Comparison of ENCODE assay signal across 12 cellular contexts in genomic region chr16:325375-326155, GRCh38. TPM values are rescaled to one million over a fixed set of nuclear protein-coding genes. Genes with fewer than 3 reads are reported as not detected.
DNase-seq lines count a peak whose midpoint lies in the region; ATAC-seq, FAIRE-seq and TF ChIP-seq lines count a peak whose summit lies in the region.
"Had no signal": no experiment of that assay in that cellular context is flagged by ENCODE, and none has a peak within 500 bp of the region (broad histone marks: within the 10 kb centered on the region; RNA-seq: fewer than 3 reads in every experiment).

No MANE protein-coding gene starts in this region.

- peaks cover 66% of the 10 kb centered on the region for H3K4me1 Mint-ChIP-seq in activated T-cell treated with anti-CD3 and anti-CD28 coated beads, Interleukin-2, amount 50 U/mL, for 72 hours (ENCODE audit: low read depth)
- H3K4me1 Mint-ChIP-seq in stimulated activated naive B cell treated with anti-CD40 and anti-IgM and Interleukin-4, amounts not matched to agents 10 μg/mL and 1 μg/mL and 100 μg/mL, for 72 hours, result peaks cover 33 to 58% of the 10 kb centered on the region in 2 donors

- peak overlapping the region; percentile 50 for H3K27ac Mint-ChIP-seq in activated T-cell treated with anti-CD3 and anti-CD28 coated beads, Interleukin-2, amount 50 U/mL, for 72 hours
- peak overlapping the region; percentile 93 for H3K27ac Mint-ChIP-seq in stimulated activated naive B cell treated with anti-CD40 and anti-IgM and Interleukin-4, amounts not matched to agents 10 μg/mL and 1 μg/mL and 100 μg/mL, for 72 hours

- peak overlapping the region; percentile 71 to 86 for H3K4me3 Mint-ChIP-seq in activated T-cell treated with anti-CD3 and anti-CD28 coated beads, Interleukin-2, amount 50 U/mL, for 72 hours
- peak overlapping the region; percentile 73 to 81 for H3K4me3 Mint-ChIP-seq in stimulated activated naive B cell treated with anti-CD40 and anti-IgM and Interleukin-4, amounts not matched to agents 10 μg/mL and 1 μg/mL and 100 μg/mL, for 72 hours

- no peak for TF ChIP-seq CTCF in OCI-LY1 (IDR thresholded peaks at IDR 0.05; ENCODE audit: low read length)

- H3K4me3 ChIP-seq in OCI-LY1 (ENCODE audit: low read depth, low read length, poor library complexity, severe bottlenecking), result peak overlapping the region; percentile 45
- peak overlapping the region; percentile 39 for H3K4me3 ChIP-seq in effector memory CD4-positive, alpha-beta T cell (ENCODE audit: insufficient read depth, low read depth, low read length, poor library complexity, severe bottlenecking)
- H3K4me3 ChIP-seq: prostate gland had no signal

- H3K36me3 Mint-ChIP-seq in activated T-cell treated with anti-CD3 and anti-CD28 coated beads, Interleukin-2, amount 50 U/mL, for 72 hours (ENCODE audit: insufficient read depth in 2 of 2), result peaks cover 0 to 3% of the 10 kb centered on the region in 2 donors
- peaks cover 6 to 16% of the 10 kb centered on the region in 2 donors for H3K36me3 Mint-ChIP-seq in stimulated activated naive B cell treated with anti-CD40 and anti-IgM and Interleukin-4, amounts not matched to agents 10 μg/mL and 1 μg/mL and 100 μg/mL, for 72 hours

- no peaks in the 10 kb centered on the region for H3K9me3 ChIP-seq in OCI-LY1 (ENCODE audit: low read length)
- no peaks in the 10 kb centered on the region for H3K9me3 ChIP-seq in effector memory CD4-positive, alpha-beta T cell (ENCODE audit: control insufficient read depth, low read length)
- H3K9me3 ChIP-seq: prostate gland had no signal

- H3K79me2 ChIP-seq in OCI-LY1 (ENCODE audit: insufficient read depth, low read length), result no peaks in the 10 kb centered on the region

- H3K27ac ChIP-seq in OCI-LY1 (ENCODE audit: low read depth, low read length, poor library complexity, severe bottlenecking), result peak overlapping the region; percentile 75
- peak overlapping the region; percentile 65 for H3K27ac ChIP-seq in effector memory CD4-positive, alpha-beta T cell (ENCODE audit: insufficient read depth, low read length, poor library complexity, severe bottlenecking)
- H3K27ac ChIP-seq: KMS-11, prostate gland had no signal

- no peaks in the 10 kb centered on the region for H3K9me3 Mint-ChIP-seq in activated T-cell treated with anti-CD3 and anti-CD28 coated beads, Interleukin-2, amount 50 U/mL, for 72 hours
- no peaks in the 10 kb centered on the region for H3K9me3 Mint-ChIP-seq in stimulated activated naive B cell treated with anti-CD40 and anti-IgM and Interleukin-4, amounts not matched to agents 10 μg/mL and 1 μg/mL and 100 μg/mL, for 72 hours

- no peak for DNase-seq in activated T-cell treated with anti-CD3 and anti-CD28 coated beads, Interleukin-2, amount 50 U/mL, for 72 hours
- DNase-seq in activated T-cell treated with anti-CD3 and anti-CD28 coated beads, Interleukin-2, amount 50 U/mL, for 1 hour, result no peak
- no peak for DNase-seq in effector memory CD4-positive, alpha-beta T cell
- no peak for DNase-seq in stimulated activated naive B cell treated with anti-CD40 and anti-IgM and Interleukin-4, amounts not matched to agents 10 μg/mL and 1 μg/mL and 100 μg/mL, for 72 hours
- DNase-seq in C1 segment of cervical spinal cord (lab: John Stamatoyannopoulos, UW) (no peak), HTR-8/SVneo (ENCODE audit: insufficient read length, low spot score) (no peak), NCI-H69 (lab: John Stamatoyannopoulos, UW) (no peak)

- no peaks in the 10 kb centered on the region for H3K27me3 ChIP-seq in OCI-LY1 (ENCODE audit: insufficient read depth, low read length)
- no peaks in the 10 kb centered on the region for H3K27me3 ChIP-seq in effector memory CD4-positive, alpha-beta T cell (replicated peaks; ENCODE audit: control insufficient read depth, insufficient read depth, low read length, poor library complexity, severe bottlenecking)

- no peak overlapping the region for H2AFZ ChIP-seq in OCI-LY1 (ENCODE audit: low read length)

- H4K20me1 ChIP-seq in OCI-LY1 (ENCODE audit: insufficient read depth, low read length), result no peaks in the 10 kb centered on the region

- ATAC-seq in activated T-cell treated with anti-CD3 and anti-CD28 coated beads, Interleukin-2, amount 50 U/mL, for 72 hours (replicated peaks in 1 of 2), result no peak
- no peak for ATAC-seq in stimulated activated naive B cell treated with anti-CD40 and anti-IgM and Interleukin-4, amounts not matched to agents 10 μg/mL and 1 μg/mL and 100 μg/mL, for 72 hours (replicated peaks)

- peak overlapping the region; percentile 64 for H3K4me2 ChIP-seq in OCI-LY1 (ENCODE audit: low read length)
- H3K4me2 ChIP-seq: KMS-11 had no signal

- no peaks in the 10 kb centered on the region for H3F3A ChIP-seq in OCI-LY1 (ENCODE audit: insufficient read depth, low read length)

- H3K9me2 ChIP-seq in OCI-LY1 (ENCODE audit: low read depth, low read length), result no peaks in the 10 kb centered on the region

- H3K4me1 ChIP-seq in OCI-LY1 (ENCODE audit: insufficient read depth, low read length, severe bottlenecking), result peaks cover 44% of the 10 kb centered on the region
- peaks cover 45% of the 10 kb centered on the region for H3K4me1 ChIP-seq in effector memory CD4-positive, alpha-beta T cell (ENCODE audit: control insufficient read depth, insufficient read depth, low read length, poor library complexity, severe bottlenecking)

- no peak for FAIRE-seq in HTR-8/SVneo (lab: Jason Lieb, UNC)

- H3K27me3 Mint-ChIP-seq in activated T-cell treated with anti-CD3 and anti-CD28 coated beads, Interleukin-2, amount 50 U/mL, for 72 hours (ENCODE audit: low read depth), result no peaks in the 10 kb centered on the region
- no peaks in the 10 kb centered on the region for H3K27me3 Mint-ChIP-seq in stimulated activated naive B cell treated with anti-CD40 and anti-IgM and Interleukin-4, amounts not matched to agents 10 μg/mL and 1 μg/mL and 100 μg/mL, for 72 hours

- peak overlapping the region; percentile 39; the same call in 1 of the 2 replicates for H3K9ac ChIP-seq in OCI-LY1 (ENCODE audit: low read length)
- H3K9ac ChIP-seq: KMS-11 had no signal

- peaks cover 2% of the 10 kb centered on the region; the same call in 1 of the 2 replicates for H3K36me3 ChIP-seq in OCI-LY1 (ENCODE audit: insufficient read depth, low read length)
- H3K36me3 ChIP-seq in effector memory CD4-positive, alpha-beta T cell (ENCODE audit: control insufficient read depth, insufficient read depth, low read length), result no peaks in the 10 kb centered on the region
- H3K36me3 ChIP-seq: prostate gland had no signal

RNA-seq across cellular contexts. Expression of gene AXIN1, which starts 27.0 kb away (rescaled TPM):
- total RNA-seq in activated T-cell treated with anti-CD3 and anti-CD28 coated beads, Interleukin-2, amount 50 U/mL, for 72 hours, result 10 to 100 TPM; 28.8 to 29.4 TPM

RNA-seq across cellular contexts. Expression of gene PDIA2, which starts 42.6 kb away (rescaled TPM):
- total RNA-seq in activated T-cell treated with anti-CD3 and anti-CD28 coated beads, Interleukin-2, amount 50 U/mL, for 72 hours, result under 1 TPM in 1 of 2 donors, not detected in 1; 0.42 TPM
- total RNA-seq: H4 had no signal

RNA-seq across cellular contexts. Expression of gene MRPL28, which starts 44.8 kb away (rescaled TPM):
- total RNA-seq in activated T-cell treated with anti-CD3 and anti-CD28 coated beads, Interleukin-2, amount 50 U/mL, for 72 hours, result 10 to 100 TPM; 54.5 to 73.2 TPM

RNA-seq across cellular contexts. Expression of gene ARHGDIG, which starts 45.2 kb away (rescaled TPM):
- under 1 TPM; 0.48 to 0.97 TPM for total RNA-seq in activated T-cell treated with anti-CD3 and anti-CD28 coated beads, Interleukin-2, amount 50 U/mL, for 72 hours
- total RNA-seq: H4, lower leg skin had no signal

RNA-seq across cellular contexts. Expression of gene RGS11, which starts 49.8 kb away (rescaled TPM):
- under 1 TPM; 0.19 to 0.67 TPM for total RNA-seq in activated T-cell treated with anti-CD3 and anti-CD28 coated beads, Interleukin-2, amount 50 U/mL, for 72 hours
- total RNA-seq: H4 had no signal
